ENCODE assay signal across 1 cellular context in genomic region chr5:84635235-84636055, GRCh38.
TF ChIP-seq lines count a peak whose summit lies in the region.

No MANE protein-coding gene starts in this region.

TF ChIP-seq in WTC11, 78 proteins besides CTCF, POLR2A, EP300 and RAD21 (continued from another document):
- TF ChIP-seq ATF2 (CRISPR knock-in tag; IDR thresholded peaks at IDR 0.05; ENCODE audit: borderline replicate concordance, low read depth) = no peak
- TF ChIP-seq RELA (CRISPR knock-in tag; IDR thresholded peaks at IDR 0.05; ENCODE audit: borderline replicate concordance) = no peak
- TF ChIP-seq GTF2I (CRISPR knock-in tag; conservative IDR thresholded peaks at IDR 0.05) = no peak
- TF ChIP-seq ZSCAN18 (CRISPR knock-in tag; IDR thresholded peaks at IDR 0.05) = no peak
- no peak for TF ChIP-seq CREB1 (CRISPR knock-in tag; IDR thresholded peaks at IDR 0.05)
- no peak for TF ChIP-seq TP53 (CRISPR knock-in tag; IDR thresholded peaks at IDR 0.05)
- TF ChIP-seq ATF3 (CRISPR knock-in tag; conservative IDR thresholded peaks at IDR 0.05) = no peak
